8 cellular contexts compared by ENCODE assay signal in the genomic region with DNA sequence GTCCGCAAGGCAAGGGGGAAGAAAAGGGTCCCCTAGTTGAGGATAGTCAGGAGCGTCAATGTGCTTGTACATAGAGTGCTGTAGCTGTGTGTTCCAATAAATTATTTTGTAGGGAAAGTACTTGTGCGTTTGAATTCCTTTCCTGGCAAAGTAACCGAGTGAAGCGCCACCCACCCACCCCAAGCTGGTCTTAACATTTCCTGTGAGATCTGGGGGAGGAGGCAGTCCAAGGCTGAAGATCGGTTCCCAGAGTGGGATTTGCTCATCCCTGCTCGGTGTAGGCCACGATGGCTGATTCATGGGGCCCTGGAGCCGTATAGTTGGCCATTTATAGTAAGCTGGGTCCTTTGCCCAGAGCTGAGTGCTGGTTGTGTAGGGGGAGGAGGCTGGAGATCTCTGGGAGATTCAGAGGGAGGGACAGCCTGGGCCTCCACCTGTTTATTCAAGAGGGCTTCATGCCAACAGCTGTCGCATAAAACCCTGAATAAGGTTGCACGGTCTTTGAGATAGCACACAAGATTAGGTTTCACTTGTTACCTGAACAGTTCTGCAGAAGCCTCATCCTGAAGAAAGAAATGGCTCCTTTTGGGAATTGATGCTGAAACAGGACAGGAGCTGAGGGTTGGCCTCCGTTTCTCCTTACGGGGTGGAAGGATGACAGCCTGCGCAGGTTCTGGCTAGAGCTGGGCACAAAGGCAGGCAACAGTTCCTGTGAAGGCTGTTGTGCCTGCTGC. TPM values are rescaled to one million over a fixed set of nuclear protein-coding genes. Genes with fewer than 3 reads are reported as not detected.
DNase-seq lines count a peak whose midpoint lies in the region; ATAC-seq and TF ChIP-seq lines count a peak whose summit lies in the region.

No MANE protein-coding gene starts in this region.

- H3K36me3 ChIP-seq in liver (ENCODE audit: control insufficient read depth in 4 of 4, insufficient read depth in 3 of 4, low read depth in 1 of 4, low read length in 3 of 4): peaks cover 4 to 26% (median 21%) of the 10 kb centered on the region in 4 donors

- H3K4me1 Mint-ChIP-seq in brain: peaks cover 74% of the 10 kb centered on the region

- H3K27me3 Mint-ChIP-seq in brain: peaks cover 16% of the 10 kb centered on the region

- no peaks in the 10 kb centered on the region for H3K9me3 ChIP-seq in liver (ENCODE audit: control insufficient read depth in 4 of 4, low read length in 3 of 4)

- no peak for TF ChIP-seq CTCF in brain (conservative IDR thresholded peaks at IDR 0.05)
- TF ChIP-seq CTCF in liver (IDR thresholded peaks at IDR 0.05; ENCODE audit: low read depth, low read length, missing input control): no peak
- no peak for TF ChIP-seq CTCF in GM13976 (IDR thresholded peaks at IDR 0.05; ENCODE audit: borderline replicate concordance, control extremely low read depth, extremely low read depth, insufficient read depth, missing control alignments)

- TF ChIP-seq RAD21 in liver (IDR thresholded peaks at IDR 0.05): no peak

- in situ Hi-C loops in GM13976 (cut with MboI; ENCODE audit: low sequenced_read_pairs, unreplicated experiment): loop anchor here (25.0 kb wide), 1 partner anchor 360 kb away; the partner anchor contains the start of gene CBX7

- H3K36me3 Mint-ChIP-seq in brain: peaks cover 56% of the 10 kb centered on the region

- peaks cover 3 to 60% (median 42%) of the 10 kb centered on the region in 4 donors for H3K4me1 ChIP-seq in liver (ENCODE audit: control insufficient read depth in 4 of 4, insufficient read depth in 4 of 4, low read length in 3 of 4)

- H3K4me3 Mint-ChIP-seq in brain: peak overlapping the region; percentile 93 to 99 (median 96)

- peaks cover 0 to 13% (median 3%) of the 10 kb centered on the region in 5 experiments for H3K9me3 Mint-ChIP-seq in brain

- DNase-seq in Right ventricle myocardium superior: peak; percentile 44
- no peak for DNase-seq in Right ventricle myocardium inferior (ENCODE audit: missing footprints)
- DNase-seq in NCI-H526 treated with DMSO at 0.1 percent for 48 hours (lab: John Stamatoyannopoulos, UW): peak; percentile 34
- no peak for DNase-seq in GM13976 (ENCODE audit: low spot score)
- DNase-seq in A172 (ENCODE audit: low spot score): no peak

- 36% methylated on average over 14 of the region's 14 CpGs for WGBS in liver

- ATAC-seq in Right ventricle myocardium superior (ENCODE audit: poor library complexity) (peak; percentile 4), Right ventricle myocardium inferior (no peak)

- no peaks in the 10 kb centered on the region for H3K27me3 ChIP-seq in liver (ENCODE audit: control insufficient read depth in 4 of 4, insufficient read depth in 4 of 4, low read length in 3 of 4)

- peak overlapping the region; percentile 99 to 100 (median 100) for H3K27ac Mint-ChIP-seq in brain

- peak overlapping the region; percentile 3 to 92 (median 9) for H3K4me3 ChIP-seq in liver (ENCODE audit: low read depth in 1 of 3, low read length in 3 of 3)

- H3K27ac ChIP-seq in liver (ENCODE audit: low read depth in 1 of 2, low read length in 2 of 2) (no peak overlapping the region), temporal lobe (ENCODE audit: low read depth, low read length) (peak overlapping the region; percentile 56)

- intact Hi-C loops in Right ventricle myocardium superior (cut with DNase I): loop anchor here (10.0 kb wide), 2 partner anchors 178 to 348 kb away; partner anchors contain the start of gene SYNGR1
- intact Hi-C loops in Right ventricle myocardium inferior (cut with DNase I): loop anchor here (1.0 to 10.0 kb wide), 2 partner anchors 123 to 348 kb away; partner anchors contain the start of gene TAB1

- H3K9ac ChIP-seq in liver (ENCODE audit: low read depth in 1 of 2, low read length in 2 of 2): no peak overlapping the region

TF ChIP-seq in liver, 16 proteins besides CTCF, POLR2A, EP300 and RAD21:
- TF ChIP-seq JUND (IDR thresholded peaks at IDR 0.05): no peak
- TF ChIP-seq RXRA (IDR thresholded peaks at IDR 0.05): no peak
- no peak for TF ChIP-seq YY1 (IDR thresholded peaks at IDR 0.05)
- TF ChIP-seq REST (IDR thresholded peaks at IDR 0.05): no peak
- TF ChIP-seq GABPA (IDR thresholded peaks at IDR 0.05 in 1 of 2, conservative IDR thresholded peaks at IDR 0.05 in 1 of 2): no peak
TF ChIP-seq in liver: peak in this region for 0.

RNA-seq across cellular contexts. Expression of gene ATF4, which starts 2.4 kb away (rescaled TPM):
- total RNA-seq in Right ventricle myocardium superior: 200 TPM
- total RNA-seq in Right ventricle myocardium inferior: 204 TPM
- 435 TPM for polyA plus RNA-seq in brain (ENCODE audit: insufficient read depth, low read depth, low replicate concordance)
- 100 to 1,000 TPM; 112 to 181 TPM for total RNA-seq in liver
- polyA plus RNA-seq in liver: 100 to 1,000 TPM; 157 to 211 TPM
- 72.0 TPM for total RNA-seq in temporal lobe
- total RNA-seq in A172 (2014; rRNA removed; shearing (Covaris generic)): 90.9 and 114 TPM in 2 replicates

RNA-seq across cellular contexts. Expression of gene RPS19BP1, which starts 9.8 kb away (rescaled TPM):
- 59.0 TPM for total RNA-seq in Right ventricle myocardium superior
- 61.9 TPM for total RNA-seq in Right ventricle myocardium inferior
- polyA plus RNA-seq in brain (ENCODE audit: insufficient read depth, low read depth, low replicate concordance): 116 TPM
- total RNA-seq in liver: 10 to 100 TPM; 36.3 to 41.9 TPM
- polyA plus RNA-seq in liver: 10 to 100 TPM; 84.8 to 89.6 TPM
- total RNA-seq in temporal lobe: 31.7 TPM
- total RNA-seq in A172 (2014; rRNA removed; shearing (Covaris generic)): 81.4 and 87.3 TPM in 2 replicates

RNA-seq across cellular contexts. Expression of gene MIEF1, which starts 20.6 kb away (rescaled TPM):
- 16.7 TPM for total RNA-seq in Right ventricle myocardium superior
- total RNA-seq in Right ventricle myocardium inferior: 17.3 TPM
- polyA plus RNA-seq in brain (ENCODE audit: insufficient read depth, low read depth, low replicate concordance): 22.5 TPM
- total RNA-seq in liver: 10 to 100 TPM; 19.7 to 31.1 TPM
- polyA plus RNA-seq in liver: 10 to 100 TPM; 12.9 to 21.8 TPM
- 17.5 TPM for total RNA-seq in temporal lobe
- total RNA-seq in A172 (2014; rRNA removed; shearing (Covaris generic)): 14.0 and 15.8 TPM in 2 replicates

RNA-seq across cellular contexts. Expression of gene CACNA1I, which starts 47.8 kb away (rescaled TPM):
- total RNA-seq in Right ventricle myocardium superior (0.03 TPM), Right ventricle myocardium inferior (not detected), liver (under 1 TPM; under 0.01 to 0.14 TPM), temporal lobe (10.1 TPM)
- polyA plus RNA-seq in brain (ENCODE audit: insufficient read depth, low read depth, low replicate concordance) (2.2 TPM), liver (under 1 TPM in 1 of 2 donors, not detected in 1; 0.01 TPM)
- total RNA-seq in A172 (2014; rRNA removed; shearing (Covaris generic)): 0.02 and 0.05 TPM in 2 replicates

Comparison
In these comparisons a context has a peak if more than half of its experiments do, and no peak if none do; other contexts are left out.
1. DNase-seq: peak in Right ventricle myocardium superior (single experiment) and NCI-H526 treated with DMSO at 0.1 percent for 48 hours (single experiment); none in Right ventricle myocardium inferior (single experiment), GM13976 (single experiment) and A172 (single experiment).